ENCODE assay signal across 8 cellular contexts in the genomic region with DNA sequence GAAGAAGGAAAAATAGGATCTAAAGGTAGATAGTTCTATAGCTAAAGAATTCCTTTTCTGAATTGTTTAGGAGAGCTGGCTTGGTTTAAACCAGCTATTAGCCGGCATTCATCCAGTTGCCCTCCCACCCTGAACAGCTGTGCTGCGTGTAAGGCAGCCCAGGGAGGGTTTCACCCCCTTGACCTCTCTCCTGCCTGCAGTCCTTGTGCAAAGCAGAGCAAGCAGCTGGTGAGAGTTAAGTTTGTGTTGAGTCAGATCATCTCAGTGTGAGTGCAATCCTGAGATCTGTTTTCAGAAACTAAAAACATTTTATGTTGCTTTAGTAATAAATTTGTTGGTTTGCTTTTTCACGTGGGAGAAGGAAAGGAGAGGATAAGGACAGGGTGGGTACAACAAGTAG. TPM values are rescaled to one million over a fixed set of nuclear protein-coding genes. Genes with fewer than 3 reads are reported as not detected.
DNase-seq lines count a peak whose midpoint lies in the region; ATAC-seq, FAIRE-seq and TF ChIP-seq lines count a peak whose summit lies in the region.

No MANE protein-coding gene starts in this region.

- peak; percentile 86 for DNase-seq in GM03348 (ENCODE audit: low spot score)
- no peak for DNase-seq in SK-N-MC (ENCODE audit: low read depth, low spot score)
- peak; percentile 97 for DNase-seq in fibroblast of mammary gland (ENCODE audit: low read depth)
- no peak for DNase-seq in sciatic nerve (ENCODE audit: low spot score)
- no peak for DNase-seq in COR-L47 (lab: John Stamatoyannopoulos, UW)
- no peak for DNase-seq in mesenteric fat pad (ENCODE audit: low spot score)
- no peak for DNase-seq in stimulated activated naive CD4-positive, alpha-beta T cell (lab: John Stamatoyannopoulos, UW)
- no peak for DNase-seq in small intestine

- 12 to 26% (median 24%) methylated on average over 3 of the region's 3 CpGs for WGBS in small intestine, 3 donors

- intact Hi-C loops in sciatic nerve (cut with DNase I), result no loop called here

- TF ChIP-seq CTCF in fibroblast of mammary gland (conservative IDR thresholded peaks at IDR 0.05; ENCODE audit: control insufficient read depth, insufficient read depth, low read depth, low read length), result no peak

- no peaks in the 10 kb centered on the region for H3K27me3 ChIP-seq in small intestine (ENCODE audit: control insufficient read depth in 2 of 2, insufficient read depth in 2 of 2, low read length in 2 of 2)

- no peak overlapping the region for H3K4me3 ChIP-seq in SK-N-MC
- no peak overlapping the region for H3K4me3 ChIP-seq in fibroblast of mammary gland (ENCODE audit: control insufficient read depth, low read depth, low read length)
- H3K4me3 ChIP-seq in small intestine (ENCODE audit: low read depth in 1 of 2, low read length in 2 of 2), result no peak overlapping the region

- H3K9me3 ChIP-seq in SK-N-MC (ENCODE audit: low read depth, low read length), result no peaks in the 10 kb centered on the region
- no peaks in the 10 kb centered on the region for H3K9me3 ChIP-seq in small intestine (ENCODE audit: control insufficient read depth, low read depth)

- H3K36me3 ChIP-seq in SK-N-MC (ENCODE audit: insufficient read depth, low read length) (peaks cover 10% of the 10 kb centered on the region; the same call in 1 of the 2 replicates), small intestine (ENCODE audit: control insufficient read depth in 2 of 2, insufficient read depth in 2 of 2, low read length in 2 of 2) (peaks cover 2% of the 10 kb centered on the region in 2 donors)

- ATAC-seq in sciatic nerve, result peak; percentile 95

- H3K27ac ChIP-seq in SK-N-MC (peak overlapping the region; percentile 66), small intestine (ENCODE audit: low read depth in 1 of 2, low read length in 1 of 2) (peak overlapping the region in 1 of 2 donors; percentile 84)

- FAIRE-seq in small intestine (lab: Jason Lieb, UNC), result no peak

- H3K4me1 ChIP-seq in small intestine (ENCODE audit: control insufficient read depth in 2 of 2, insufficient read depth in 1 of 2, low read depth in 1 of 2, low read length in 1 of 2), result peaks cover 5 to 8% of the 10 kb centered on the region in 2 donors

- no peak overlapping the region for H3K9ac ChIP-seq in SK-N-MC (ENCODE audit: insufficient read length)

RNA-seq across cellular contexts. Expression of a gene that starts 13.0 kb away (rescaled TPM):
- total RNA-seq in sciatic nerve (21.0 TPM), mesenteric fat pad (89.5 TPM)
- polyA plus RNA-seq in small intestine, result 10 to 100 TPM; 15.5 to 26.2 (median 23.5) TPM

RNA-seq across cellular contexts. Expression of a gene that starts 13.9 kb away (rescaled TPM):
- total RNA-seq in sciatic nerve (7.8 TPM), mesenteric fat pad (5.7 TPM)
- 1 to 10 TPM; 8.1 to 10.0 (median 9.2) TPM for polyA plus RNA-seq in small intestine

RNA-seq across cellular contexts. Expression of a gene that starts 46.5 kb away (rescaled TPM):
- 33.8 TPM for total RNA-seq in sciatic nerve
- total RNA-seq in mesenteric fat pad, result 59.5 TPM
- 10 to 100 TPM; 68.2 to 99.7 (median 83.8) TPM for polyA plus RNA-seq in small intestine

Comparison
In these comparisons a context has a peak if more than half of its experiments do, and no peak if none do; other contexts are left out.
1. DNase-seq: peak in GM03348 (single experiment) and fibroblast of mammary gland (single experiment); none in SK-N-MC (single experiment), sciatic nerve (single experiment), COR-L47 (single experiment), mesenteric fat pad (single experiment), stimulated activated naive CD4-positive, alpha-beta T cell (0 of 6) and small intestine (single experiment).